In genomic region chr9:133375724-133376654, GRCh38 we compare ENCODE assay signal across 8 cellular contexts. TPM values are rescaled to one million over a fixed set of nuclear protein-coding genes. Genes with fewer than 3 reads are reported as not detected.
A peak's percentile ranks its signal among the peaks of the same experiment; 100 is the strongest.
DNase-seq lines count a peak whose midpoint lies in the region; ATAC-seq, FAIRE-seq and TF ChIP-seq lines count a peak whose summit lies in the region.

STKLD1 (plus strand) TSS chr9:133376366; CDS start chr9:133376474, 108 bp downstream.
SURF4 (minus strand) TSS chr9:133376060; CDS start chr9:133375969, 91 bp downstream.

- no peak for FAIRE-seq in H54 (lab: Jason Lieb, UNC)

- intact Hi-C loops in natural killer cell (cut with micrococcal nuclease): loop anchor here (1.0 to 10.0 kb wide), 3 partner anchors 28 to 191 kb away; partner anchors contain the start of genes MED22, RPL7A and SURF6

- H3K4me3 ChIP-seq in LNCaP clone FGC (ENCODE audit: low read depth, low read length) (peak within 1 kb of the TSS; percentile 83), fibroblast of mammary gland (ENCODE audit: control insufficient read depth, low read depth, low read length) (peak within 1 kb of the TSS; percentile 96)

- DNase-seq in EL (peak; percentile 96), H54 (ENCODE audit: insufficient read length, low spot score) (peak; percentile 100), LNCaP clone FGC (ENCODE audit: low read depth) (peak; percentile 86), RPMI7951 (ENCODE audit: low read depth) (peak; percentile 94), fibroblast of mammary gland (ENCODE audit: low read depth) (peak; percentile 94), natural killer cell (peak; percentile 96)
- peak; percentile 94 for DNase-seq in stimulated activated naive B cell treated with anti-CD40 and anti-IgM and Interleukin-4, amounts not matched to agents 10 μg/mL and 1 μg/mL and 100 μg/mL, for 72 hours

- ATAC-seq in activated T-helper 17 cell treated with anti-CD3 and anti-CD28 coated beads, Interleukin-2, amount 50 U/mL, for 72 hours (replicated peaks): peak; percentile 73
- ATAC-seq in natural killer cell: peak; percentile 84 to 95 (median 91)
- ATAC-seq in stimulated activated naive B cell treated with anti-CD40 and anti-IgM and Interleukin-4, amounts not matched to agents 10 μg/mL and 1 μg/mL and 100 μg/mL, for 72 hours (replicated peaks): peak; percentile 95 to 97

- TF ChIP-seq CTCF in LNCaP clone FGC (IDR thresholded peaks at IDR 0.05; ENCODE audit: control insufficient read depth, extremely low read depth, insufficient read depth) (no peak), fibroblast of mammary gland (conservative IDR thresholded peaks at IDR 0.05; ENCODE audit: control insufficient read depth, insufficient read depth, low read depth, low read length) (no peak), natural killer cell (IDR thresholded peaks at IDR 0.05) (no peak)

- peak within 1 kb of the TSS; percentile 94 for H3K4me3 Mint-ChIP-seq in activated T-helper 17 cell treated with anti-CD3 and anti-CD28 coated beads, Interleukin-2, amount 50 U/mL, for 72 hours
- H3K4me3 Mint-ChIP-seq in natural killer cell: peak within 1 kb of the TSS; percentile 96
- H3K4me3 Mint-ChIP-seq in stimulated activated naive B cell treated with anti-CD40 and anti-IgM and Interleukin-4, amounts not matched to agents 10 μg/mL and 1 μg/mL and 100 μg/mL, for 72 hours: peak within 1 kb of the TSS; percentile 96 to 97

- H3K4me1 Mint-ChIP-seq in activated T-helper 17 cell treated with anti-CD3 and anti-CD28 coated beads, Interleukin-2, amount 50 U/mL, for 72 hours: peaks cover 12% of the 10 kb centered on the region
- H3K4me1 Mint-ChIP-seq in natural killer cell: peaks cover 28 to 34% of the 10 kb centered on the region in 2 donors
- H3K4me1 Mint-ChIP-seq in stimulated activated naive B cell treated with anti-CD40 and anti-IgM and Interleukin-4, amounts not matched to agents 10 μg/mL and 1 μg/mL and 100 μg/mL, for 72 hours: peaks cover 24 to 33% of the 10 kb centered on the region in 2 donors

- H3K36me3 Mint-ChIP-seq in activated T-helper 17 cell treated with anti-CD3 and anti-CD28 coated beads, Interleukin-2, amount 50 U/mL, for 72 hours (ENCODE audit: low read depth): peaks cover 43% of the 10 kb centered on the region
- no peaks in the 10 kb centered on the region for H3K36me3 Mint-ChIP-seq in natural killer cell
- H3K36me3 Mint-ChIP-seq in stimulated activated naive B cell treated with anti-CD40 and anti-IgM and Interleukin-4, amounts not matched to agents 10 μg/mL and 1 μg/mL and 100 μg/mL, for 72 hours: peaks cover 10 to 23% of the 10 kb centered on the region in 2 donors

- no peaks in the 10 kb centered on the region for H3K27me3 Mint-ChIP-seq in activated T-helper 17 cell treated with anti-CD3 and anti-CD28 coated beads, Interleukin-2, amount 50 U/mL, for 72 hours
- no peaks in the 10 kb centered on the region for H3K27me3 Mint-ChIP-seq in natural killer cell (ENCODE audit: low read depth in 2 of 2)
- H3K27me3 Mint-ChIP-seq in stimulated activated naive B cell treated with anti-CD40 and anti-IgM and Interleukin-4, amounts not matched to agents 10 μg/mL and 1 μg/mL and 100 μg/mL, for 72 hours: no peaks in the 10 kb centered on the region

- TF ChIP-seq POLR2A in H54 (IDR thresholded peaks at IDR 0.05; ENCODE audit: low read depth, low read length): peak; percentile 96

- H3K27ac Mint-ChIP-seq in activated T-helper 17 cell treated with anti-CD3 and anti-CD28 coated beads, Interleukin-2, amount 50 U/mL, for 72 hours: peak within 1 kb of the TSS; percentile 92
- H3K27ac Mint-ChIP-seq in natural killer cell: peak within 1 kb of the TSS; percentile 95 to 96
- H3K27ac Mint-ChIP-seq in stimulated activated naive B cell treated with anti-CD40 and anti-IgM and Interleukin-4, amounts not matched to agents 10 μg/mL and 1 μg/mL and 100 μg/mL, for 72 hours: peak within 1 kb of the TSS; percentile 97

- no peaks in the 10 kb centered on the region for H3K9me3 Mint-ChIP-seq in activated T-helper 17 cell treated with anti-CD3 and anti-CD28 coated beads, Interleukin-2, amount 50 U/mL, for 72 hours
- H3K9me3 Mint-ChIP-seq in natural killer cell: no peaks in the 10 kb centered on the region
- H3K9me3 Mint-ChIP-seq in stimulated activated naive B cell treated with anti-CD40 and anti-IgM and Interleukin-4, amounts not matched to agents 10 μg/mL and 1 μg/mL and 100 μg/mL, for 72 hours: no peaks in the 10 kb centered on the region

RNA-seq across cellular contexts. Expression of gene STKLD1, which starts in this region (rescaled TPM):
- total RNA-seq in RPMI7951 (2014; rRNA removed; shearing (Covaris generic)): 1.5 and 1.7 TPM in 2 replicates
- total RNA-seq in activated T-helper 17 cell treated with anti-CD3 and anti-CD28 coated beads, Interleukin-2, amount 50 U/mL, for 72 hours: under 1 TPM in 1 of 2 donors, not detected in 1; 0.77 TPM
- 1 to 10 TPM in 2 of 3 donors, under 1 TPM in 1; 0.53 to 2.9 (median 1.1) TPM for total RNA-seq in natural killer cell

RNA-seq across cellular contexts. Expression of gene SURF4, which starts in this region (rescaled TPM):
- 188 and 217 TPM in 2 replicates for total RNA-seq in RPMI7951 (2014; rRNA removed; shearing (Covaris generic))
- total RNA-seq in activated T-helper 17 cell treated with anti-CD3 and anti-CD28 coated beads, Interleukin-2, amount 50 U/mL, for 72 hours: 100 to 1,000 TPM; 315 to 380 TPM
- 100 to 1,000 TPM; 111 to 135 (median 114) TPM for total RNA-seq in natural killer cell

Comparison
In these comparisons a context has a peak if more than half of its experiments do, and no peak if none do; other contexts are left out.
1. Peak in every context shown above with its lines: DNase-seq, ATAC-seq and H3K4me3 ChIP-seq.